2 cellular contexts compared by ENCODE assay signal in the genomic region with DNA sequence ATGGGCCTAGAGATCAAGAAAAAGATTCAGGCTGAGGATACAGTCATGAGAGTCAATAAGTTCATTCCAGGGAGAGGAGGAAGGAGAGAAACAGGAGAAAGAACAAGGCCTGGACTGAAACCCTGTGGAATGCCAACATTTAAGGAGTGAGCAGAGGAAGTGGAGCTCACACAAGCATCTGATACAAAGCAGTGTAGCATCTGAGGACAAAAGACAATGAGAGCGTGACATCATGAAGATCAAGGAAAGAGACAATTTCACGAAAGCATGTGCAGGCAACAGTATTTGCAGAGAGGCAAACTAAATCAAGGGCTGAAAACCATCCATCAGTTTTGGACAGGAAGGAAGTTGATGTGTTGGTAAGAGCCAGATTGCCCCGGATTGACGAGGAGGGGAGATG.
TF ChIP-seq lines count a peak whose summit lies in the region.

No MANE protein-coding gene starts in this region.

TF ChIP-seq in K562, 482 proteins besides CTCF, POLR2A, EP300 and RAD21:
- TF ChIP-seq IRF2 (CRISPR knock-in tag; IDR thresholded peaks at IDR 0.05) (no peak), CCAR2 (IDR thresholded peaks at IDR 0.05; ENCODE audit: low read depth, low read length) (no peak), ETV1 (tag; conservative IDR thresholded peaks at IDR 0.05; ENCODE audit: low read depth) (no peak), MEIS2 (IDR thresholded peaks at IDR 0.05; ENCODE audit: partially characterized antibody) (peak; percentile 19), CBX3 (IDR thresholded peaks at IDR 0.05; ENCODE audit: borderline replicate concordance in 1 of 2, low read length in 2 of 2) (no peak), KAT8 (IDR thresholded peaks at IDR 0.05; ENCODE audit: low read depth) (no peak), GATAD2A (IDR thresholded peaks at IDR 0.05) (no peak)
- TF ChIP-seq, protein P1, sequence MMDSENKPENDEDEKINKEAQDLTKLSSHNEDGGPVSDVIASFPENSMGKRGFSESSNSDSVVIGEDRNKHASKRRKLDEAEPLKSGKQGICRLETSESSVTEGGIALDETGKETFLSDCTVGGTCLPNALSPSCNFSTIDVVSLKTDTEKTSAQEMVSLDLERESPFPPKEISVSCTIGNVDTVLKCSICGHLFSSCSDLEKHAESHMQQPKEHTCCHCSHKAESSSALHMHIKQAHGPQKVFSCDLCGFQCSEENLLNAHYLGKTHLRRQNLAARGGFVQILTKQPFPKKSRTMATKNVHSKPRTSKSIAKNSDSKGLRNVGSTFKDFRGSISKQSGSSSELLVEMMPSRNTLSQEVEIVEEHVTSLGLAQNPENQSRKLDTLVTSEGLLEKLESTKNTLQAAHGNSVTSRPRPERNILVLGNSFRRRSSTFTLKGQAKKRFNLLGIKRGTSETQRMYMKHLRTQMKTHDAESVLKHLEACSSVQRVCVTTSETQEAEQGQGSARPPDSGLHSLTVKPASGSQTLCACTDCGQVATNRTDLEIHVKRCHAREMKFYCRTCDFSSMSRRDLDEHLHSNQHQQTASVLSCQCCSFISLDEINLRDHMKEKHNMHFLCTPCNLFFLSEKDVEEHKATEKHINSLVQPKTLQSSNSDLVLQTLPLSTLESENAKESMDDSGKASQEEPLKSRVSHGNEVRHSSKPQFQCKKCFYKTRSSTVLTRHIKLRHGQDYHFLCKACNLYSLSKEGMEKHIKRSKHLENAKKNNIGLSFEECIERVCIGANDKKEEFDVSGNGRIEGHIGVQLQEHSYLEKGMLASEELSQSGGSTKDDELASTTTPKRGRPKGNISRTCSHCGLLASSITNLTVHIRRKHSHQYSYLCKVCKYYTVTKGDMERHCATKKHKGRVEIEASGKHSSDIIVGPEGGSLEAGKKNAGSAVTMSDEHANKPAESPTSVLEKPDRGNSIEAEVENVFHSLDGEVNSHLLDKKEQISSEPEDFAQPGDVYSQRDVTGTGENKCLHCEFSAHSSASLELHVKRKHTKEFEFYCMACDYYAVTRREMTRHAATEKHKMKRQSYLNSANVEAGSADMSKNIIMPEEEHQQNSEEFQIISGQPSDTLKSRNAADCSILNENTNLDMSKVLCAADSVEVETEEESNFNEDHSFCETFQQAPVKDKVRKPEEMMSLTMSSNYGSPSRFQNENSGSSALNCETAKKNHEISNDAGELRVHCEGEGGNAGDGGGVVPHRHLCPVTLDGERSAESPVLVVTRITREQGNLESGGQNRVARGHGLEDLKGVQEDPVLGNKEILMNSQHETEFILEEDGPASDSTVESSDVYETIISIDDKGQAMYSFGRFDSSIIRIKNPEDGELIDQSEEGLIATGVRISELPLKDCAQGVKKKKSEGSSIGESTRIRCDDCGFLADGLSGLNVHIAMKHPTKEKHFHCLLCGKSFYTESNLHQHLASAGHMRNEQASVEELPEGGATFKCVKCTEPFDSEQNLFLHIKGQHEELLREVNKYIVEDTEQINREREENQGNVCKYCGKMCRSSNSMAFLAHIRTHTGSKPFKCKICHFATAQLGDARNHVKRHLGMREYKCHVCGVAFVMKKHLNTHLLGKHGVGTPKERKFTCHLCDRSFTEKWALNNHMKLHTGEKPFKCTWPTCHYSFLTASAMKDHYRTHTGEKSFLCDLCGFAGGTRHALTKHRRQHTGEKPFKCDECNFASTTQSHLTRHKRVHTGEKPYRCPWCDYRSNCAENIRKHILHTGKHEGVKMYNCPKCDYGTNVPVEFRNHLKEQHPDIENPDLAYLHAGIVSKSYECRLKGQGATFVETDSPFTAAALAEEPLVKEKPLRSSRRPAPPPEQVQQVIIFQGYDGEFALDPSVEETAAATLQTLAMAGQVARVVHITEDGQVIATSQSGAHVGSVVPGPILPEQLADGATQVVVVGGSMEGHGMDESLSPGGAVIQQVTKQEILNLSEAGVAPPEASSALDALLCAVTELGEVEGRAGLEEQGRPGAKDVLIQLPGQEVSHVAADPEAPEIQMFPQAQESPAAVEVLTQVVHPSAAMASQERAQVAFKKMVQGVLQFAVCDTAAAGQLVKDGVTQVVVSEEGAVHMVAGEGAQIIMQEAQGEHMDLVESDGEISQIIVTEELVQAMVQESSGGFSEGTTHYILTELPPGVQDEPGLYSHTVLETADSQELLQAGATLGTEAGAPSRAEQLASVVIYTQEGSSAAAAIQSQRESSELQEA (IDR thresholded peaks at IDR 0.05; ENCODE audit: low read depth), result no peak

TF ChIP-seq in GM12891, 5 proteins besides CTCF, POLR2A, EP300 and RAD21:
- TF ChIP-seq PAX5 (IDR thresholded peaks at IDR 0.05; ENCODE audit: insufficient read depth, low read length, severe bottlenecking), result no peak
- TF ChIP-seq TAF1 (IDR thresholded peaks at IDR 0.05; ENCODE audit: low read depth, low read length), result no peak
- no peak for TF ChIP-seq SPI1 (IDR thresholded peaks at IDR 0.05; ENCODE audit: low read depth, low read length)
- no peak for TF ChIP-seq POLR2AphosphoS5 (IDR thresholded peaks at IDR 0.05; ENCODE audit: low read depth, low read length)
- no peak for TF ChIP-seq POU2F2 (IDR thresholded peaks at IDR 0.05; ENCODE audit: low read depth, low read length)
